Comparison of ENCODE assay signal across 11 cellular contexts in the genomic region with DNA sequence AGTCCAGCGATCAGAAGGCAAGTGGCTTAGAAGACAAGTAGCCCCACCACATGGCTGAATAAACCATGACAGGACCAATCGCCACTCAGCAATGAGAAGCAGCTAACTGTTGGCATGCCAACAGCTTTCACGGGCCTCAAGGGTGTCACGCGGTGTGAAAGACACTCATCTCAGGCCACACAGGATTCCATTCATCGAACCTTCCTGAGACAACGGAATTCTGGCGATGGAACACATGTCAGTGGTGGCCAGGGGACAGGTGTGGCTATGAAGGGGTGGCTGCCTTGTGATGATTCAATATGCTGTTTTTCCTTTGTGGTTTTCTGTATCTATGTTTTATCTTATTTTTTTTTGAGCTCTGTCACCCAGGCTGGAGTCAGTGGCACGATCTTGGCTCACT. TPM values are rescaled to one million over a fixed set of nuclear protein-coding genes. Genes with fewer than 3 reads are reported as not detected.
"Had no signal": no experiment of that assay in that cellular context is flagged by ENCODE, and none has a peak within 500 bp of the region (broad histone marks: within the 10 kb centered on the region; RNA-seq: fewer than 3 reads in every experiment).

No MANE protein-coding gene starts in this region.

RNA-seq across cellular contexts. Expression of gene C16orf89, which starts 24.8 kb away (rescaled TPM):
- total RNA-seq: activated B cell treated with CpG ODN at 0.5 μM for 24 hours; activated CD8-positive, alpha-beta T cell treated with anti-CD3 and anti-CD28 coated beads for 36 hours; activated naive CD4-positive, alpha-beta T cell treated with anti-CD3 and anti-CD28 coated beads for 36 hours; activated naive CD8-positive, alpha-beta T cell treated with anti-CD3 and anti-CD28 coated beads, Interleukin-2, amount 10 ng/mL, durations not matched to agents 7 days and 5 days; activated T-helper 1 cell treated with anti-CD3 and anti-CD28 coated beads, Interleukin-12 subunit alpha, Interleukin-12 subunit beta, Interleukin-2, Interleukin-4 antibody, amounts not matched to agents 30 ng/mL and 10 ng/mL and 1 ng/mL, durations not matched to agents 14 hours and 24 hours and 36 hours; activated T-helper 2 cell treated with anti-CD3 and anti-CD28 coated beads, Interferon-gamma antibody, Interleukin-2, Interleukin-4, amounts not matched to agents 10 μg/mL and 5 μg/mL and 100 μg/mL, durations not matched to agents 14 hours and 24 hours and 36 hours; cardiac muscle cell; dermis microvascular lymphatic vessel endothelial cell; endothelial cell of umbilical vein; fibroblast of villous mesenchyme; T-helper 17 cell had no signal
- polyA plus RNA-seq: endothelial cell of umbilical vein had no signal
